ENCODE assay signal across 27 cellular contexts in the genomic region with DNA sequence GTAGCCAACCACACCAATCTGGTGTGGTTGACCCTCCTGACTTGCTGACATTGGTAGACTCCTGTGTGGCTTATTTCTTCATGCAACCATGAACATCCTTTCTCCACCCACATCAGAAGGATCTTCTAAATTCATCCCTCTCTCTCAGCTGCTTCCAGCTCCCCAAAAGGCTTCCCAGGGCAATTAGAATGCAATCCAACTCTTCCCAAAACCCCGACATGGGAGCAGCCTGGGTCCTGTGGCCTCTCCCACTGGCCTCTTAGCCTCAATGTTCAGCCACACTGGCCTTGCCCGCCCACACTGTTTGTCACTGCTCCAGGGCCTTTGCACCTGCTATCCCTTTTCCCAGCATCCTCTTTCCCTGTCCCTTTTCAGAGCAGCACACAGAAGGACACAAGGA.
"Had no signal": no experiment of that assay in that cellular context is flagged by ENCODE, and none has a peak within 500 bp of the region (broad histone marks: within the 10 kb centered on the region; RNA-seq: fewer than 3 reads in every experiment).

No MANE protein-coding gene starts in this region.

- H3K27ac Mint-ChIP-seq: dendritic cell treated with granulocyte-macrophage colony-stimulating factor and Interleukin-4, amounts not matched to agents 40 ng/mL and 50 ng/mL, for 4 days; effector memory CD8-positive, alpha-beta T cell; endodermal cell had no signal

- FAIRE-seq: colon, endometrium, endothelial cell of umbilical vein, frontal cortex had no signal

- H3K4me1 Mint-ChIP-seq: endodermal cell had no signal

- H3K27ac ChIP-seq: colonic mucosa, coronary artery, dorsolateral prefrontal cortex, epithelial cell of prostate, esophagus muscularis mucosa, esophagus squamous epithelium, foreskin keratinocyte, gastrocnemius medialis, gastroesophageal sphincter, heart left ventricle, heart right ventricle had no signal

- H3K27me3 ChIP-seq: colonic mucosa, esophagus squamous epithelium, foreskin keratinocyte, gastrocnemius medialis, gastroesophageal sphincter, heart left ventricle had no signal

- H3K9me3 ChIP-seq: colonic mucosa, gastrocnemius medialis had no signal

- H3K4me3 Mint-ChIP-seq: dendritic cell treated with granulocyte-macrophage colony-stimulating factor and Interleukin-4, amounts not matched to agents 40 ng/mL and 50 ng/mL, for 4 days; effector memory CD8-positive, alpha-beta T cell; endodermal cell had no signal

- H3K4me1 ChIP-seq: colonic mucosa, esophagus muscularis mucosa, esophagus squamous epithelium, foreskin keratinocyte, gastrocnemius medialis, gastroesophageal sphincter, heart left ventricle, heart right ventricle had no signal

- DNase-seq: colonic mucosa; cortex of kidney; dermis blood vessel endothelial cell; dorsolateral prefrontal cortex; effector CD4-positive, alpha-beta T cell; effector CD8-positive, alpha-beta T cell; effector memory CD4-positive, alpha-beta T cell; effector memory CD8-positive, alpha-beta T cell; endodermal cell; erythroblast; esophagus squamous epithelium; foreskin fibroblast; foreskin keratinocyte; foreskin melanocyte; gastrocnemius medialis; glutamatergic neuron; heart left ventricle; heart right ventricle had no signal

- H3K36me3 ChIP-seq: colonic mucosa, esophagus muscularis mucosa, esophagus squamous epithelium, gastrocnemius medialis, gastroesophageal sphincter, heart left ventricle, heart right ventricle had no signal

- H3K4me3 ChIP-seq: colonic mucosa, coronary artery, dorsolateral prefrontal cortex, esophagus muscularis mucosa, esophagus squamous epithelium, gastrocnemius medialis, gastroesophageal sphincter, heart left ventricle, heart right ventricle had no signal
